In genomic region chr15:34549381-34549809, GRCh38 we compare ENCODE assay signal across 8 cellular contexts. TPM values are rescaled to one million over a fixed set of nuclear protein-coding genes. Genes with fewer than 3 reads are reported as not detected.
A peak's percentile ranks its signal among the peaks of the same experiment; 100 is the strongest.
DNase-seq lines count a peak whose midpoint lies in the region; ATAC-seq and FAIRE-seq lines count a peak whose summit lies in the region.
"Not testable (repeated sequence)": the region's sequence is repeated elsewhere in the genome, so short reads cannot be mapped to it uniquely, and the experiment has no call there.

No MANE protein-coding gene starts in this region.

- not testable (repeated sequence) for DNase-seq in GM18507 (ENCODE audit: extremely low spot score, insufficient read length, low read depth); activated T-cell treated with anti-CD3 and anti-CD28 coated beads, Interleukin-2, amount 50 U/mL, for 72 hours; stimulated activated effector memory CD8-positive, alpha-beta T cell treated with anti-CD3 and anti-CD28 coated beads, Interleukin-12 subunit alpha, Interleukin-12 subunit beta, amount 100 ng/mL, for 72 hours (ENCODE audit: low spot score in 2 of 2)

- H3K9me3 Mint-ChIP-seq in activated T-cell treated with anti-CD3 and anti-CD28 coated beads, Interleukin-2, amount 50 U/mL, for 72 hours; stimulated activated effector memory CD8-positive, alpha-beta T cell treated with anti-CD3 and anti-CD28 coated beads, Interleukin-12 subunit alpha, Interleukin-12 subunit beta, amount 100 ng/mL, for 72 hours: not testable (repeated sequence)

- H3K27ac Mint-ChIP-seq in activated T-cell treated with anti-CD3 and anti-CD28 coated beads, Interleukin-2, amount 50 U/mL, for 72 hours; stimulated activated effector memory CD8-positive, alpha-beta T cell treated with anti-CD3 and anti-CD28 coated beads, Interleukin-12 subunit alpha, Interleukin-12 subunit beta, amount 100 ng/mL, for 72 hours: not testable (repeated sequence)

- H3K4me1 Mint-ChIP-seq in activated T-cell treated with anti-CD3 and anti-CD28 coated beads, Interleukin-2, amount 50 U/mL, for 72 hours (ENCODE audit: low read depth); stimulated activated effector memory CD8-positive, alpha-beta T cell treated with anti-CD3 and anti-CD28 coated beads, Interleukin-12 subunit alpha, Interleukin-12 subunit beta, amount 100 ng/mL, for 72 hours: not testable (repeated sequence)

- not testable (repeated sequence) for H3K27me3 Mint-ChIP-seq in activated T-cell treated with anti-CD3 and anti-CD28 coated beads, Interleukin-2, amount 50 U/mL, for 72 hours (ENCODE audit: low read depth)

- FAIRE-seq in GM18507 (lab: Jason Lieb, UNC), result peak; percentile 84

- peak; percentile 70 for ATAC-seq in GM19035 (IDR thresholded peaks at IDR 0.05; ENCODE audit: unreplicated experiment)
- ATAC-seq in GM21390 (IDR thresholded peaks at IDR 0.05; ENCODE audit: unreplicated experiment), result peak; percentile 49
- peak; percentile 62 for ATAC-seq in HG02678 (IDR thresholded peaks at IDR 0.05; ENCODE audit: unreplicated experiment)
- ATAC-seq in HG03095 (IDR thresholded peaks at IDR 0.05; ENCODE audit: unreplicated experiment), result peak; percentile 54
- peak; percentile 54 for ATAC-seq in HG03460 (IDR thresholded peaks at IDR 0.05; ENCODE audit: unreplicated experiment)
- peak; percentile 83 to 84 for ATAC-seq in activated T-cell treated with anti-CD3 and anti-CD28 coated beads, Interleukin-2, amount 50 U/mL, for 72 hours (replicated peaks in 1 of 2)
- peak; percentile 91 for ATAC-seq in stimulated activated effector memory CD8-positive, alpha-beta T cell treated with anti-CD3 and anti-CD28 coated beads, Interleukin-12 subunit alpha, Interleukin-12 subunit beta, amount 100 ng/mL, for 72 hours

- H3K4me3 Mint-ChIP-seq in activated T-cell treated with anti-CD3 and anti-CD28 coated beads, Interleukin-2, amount 50 U/mL, for 72 hours; stimulated activated effector memory CD8-positive, alpha-beta T cell treated with anti-CD3 and anti-CD28 coated beads, Interleukin-12 subunit alpha, Interleukin-12 subunit beta, amount 100 ng/mL, for 72 hours: not testable (repeated sequence)

- H3K36me3 Mint-ChIP-seq in activated T-cell treated with anti-CD3 and anti-CD28 coated beads, Interleukin-2, amount 50 U/mL, for 72 hours (ENCODE audit: insufficient read depth in 2 of 2); stimulated activated effector memory CD8-positive, alpha-beta T cell treated with anti-CD3 and anti-CD28 coated beads, Interleukin-12 subunit alpha, Interleukin-12 subunit beta, amount 100 ng/mL, for 72 hours: not testable (repeated sequence)

RNA-seq across cellular contexts. Expression of gene GOLGA8B, which starts 34.1 kb away (rescaled TPM):
- 100 to 1,000 TPM; 228 to 318 TPM for total RNA-seq in activated T-cell treated with anti-CD3 and anti-CD28 coated beads, Interleukin-2, amount 50 U/mL, for 72 hours
